ENCODE assay signal across 20 cellular contexts in the genomic region with DNA sequence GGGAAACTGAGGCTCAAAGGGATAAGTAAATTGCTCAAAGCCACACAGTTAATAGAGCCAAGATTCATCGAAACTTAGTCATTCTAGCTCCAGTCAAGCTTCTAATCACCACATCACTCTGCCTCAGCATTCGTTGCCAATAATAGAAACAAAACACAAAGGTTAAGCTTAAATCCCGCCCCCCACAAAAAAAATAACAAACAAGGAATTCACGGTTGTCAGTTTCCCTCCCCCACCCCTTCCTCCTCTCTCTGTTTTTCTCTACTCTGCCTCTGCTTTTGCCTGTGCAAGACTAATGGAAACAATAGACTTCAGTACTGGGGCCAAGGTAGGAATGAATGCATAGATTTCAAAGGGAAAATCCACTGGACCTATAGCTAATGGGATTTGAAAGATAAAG.
A peak's percentile ranks its signal among the peaks of the same experiment; 100 is the strongest.
DNase-seq lines count a peak whose midpoint lies in the region; ATAC-seq and TF ChIP-seq lines count a peak whose summit lies in the region.
"Had no signal": no experiment of that assay in that cellular context is flagged by ENCODE, and none has a peak within 500 bp of the region (broad histone marks: within the 10 kb centered on the region; RNA-seq: fewer than 3 reads in every experiment).

No MANE protein-coding gene starts in this region.

- no peaks in the 10 kb centered on the region for H3K9me3 ChIP-seq in mammary epithelial cell (replicated peaks; ENCODE audit: insufficient read depth, low read length)
- H3K9me3 ChIP-seq: colonic mucosa, vagina had no signal

- H3K27ac Mint-ChIP-seq in MCF 10A (ENCODE audit: low read depth, unreplicated experiment) (no peak overlapping the region), immature natural killer cell (no peak overlapping the region)
- H3K27ac Mint-ChIP-seq: CD4-positive, alpha-beta T cell; naive B cell had no signal

- no peaks in the 10 kb centered on the region for H3K27me3 ChIP-seq in mammary epithelial cell (ENCODE audit: insufficient read depth, low read length)
- H3K27me3 ChIP-seq: colonic mucosa, stomach, vagina had no signal

- H3K4me3 Mint-ChIP-seq in MCF 10A (ENCODE audit: unreplicated experiment) = no peak overlapping the region
- H3K4me3 Mint-ChIP-seq in immature natural killer cell = no peak overlapping the region
- H3K4me3 Mint-ChIP-seq: CD4-positive, alpha-beta T cell; naive B cell had no signal

- H3K36me3 Mint-ChIP-seq in MCF 10A (ENCODE audit: insufficient read depth, unreplicated experiment) (no peaks in the 10 kb centered on the region), immature natural killer cell (no peaks in the 10 kb centered on the region)

- H3K4me2 ChIP-seq in mammary epithelial cell (ENCODE audit: insufficient read depth, low read depth, low read length) = no peak overlapping the region

- intact Hi-C loops in MCF 10A (cut with micrococcal nuclease) = no loop called here
- intact Hi-C loops in mammary epithelial cell (cut with micrococcal nuclease) = no loop called here
- intact Hi-C loops in left cardiac atrium (cut with DNase I) = no loop called here

- H3K79me2 ChIP-seq in mammary epithelial cell (ENCODE audit: insufficient read depth, low read length) = no peaks in the 10 kb centered on the region

- no TSS peak for BruUV-seq in MCF 10A (replicated peaks; lab: Mats Ljungman, UMichigan)
- BruUV-seq in mammary epithelial cell (replicated peaks; lab: Mats Ljungman, UMichigan) = no TSS peak

- no peak overlapping the region for H3K9ac ChIP-seq in mammary epithelial cell (ENCODE audit: insufficient read depth, low read length)

- POLR2A ChIA-PET in MCF 10A (lab: Yijun Ruan, JAX) = interaction anchor here (0.6 to 1.3 kb wide), 2 partner anchors 22 to 655 kb away, joined by 3 read pairs; no protein-coding TSS in a partner anchor
- POLR2A ChIA-PET in RWPE1 (lab: Yijun Ruan, JAX; ENCODE audit: low non-redundant PET) = no interaction called here

- in situ Hi-C loops in mammary epithelial cell (cut with MboI; ENCODE audit: low sequenced_read_pairs in 2 of 2) = no loop called here

- DNase-seq in MCF 10A (ENCODE audit: unreplicated experiment) (peak; percentile 30), mammary epithelial cell (no peak), RPMI8226 (peak; percentile 38), glomerular visceral epithelial cell (ENCODE audit: extremely low spot score) (peak; percentile 9), RWPE1 (ENCODE audit: low spot score) (no peak), left cardiac atrium (no peak), immature natural killer cell (no peak)
- DNase-seq: anterior cingulate cortex; CD4-positive, alpha-beta T cell; colonic mucosa; GF-D8; KG1; naive B cell; NCI-H526 treated with DMSO at 0.1 percent for 48 hours; OCI-M1; SW 1271 had no signal

- H3K27me3 Mint-ChIP-seq in MCF 10A (ENCODE audit: insufficient read depth, unreplicated experiment) = peaks cover 11% of the 10 kb centered on the region
- H3K27me3 Mint-ChIP-seq in immature natural killer cell (ENCODE audit: low read depth in 3 of 3) = peaks cover 4 to 23% (median 9%) of the 10 kb centered on the region in 3 donors

- H3K4me1 Mint-ChIP-seq in MCF 10A (ENCODE audit: insufficient read depth, unreplicated experiment) = peaks cover 6% of the 10 kb centered on the region
- no peaks in the 10 kb centered on the region for H3K4me1 Mint-ChIP-seq in immature natural killer cell

- H3K4me1 ChIP-seq in mammary epithelial cell (ENCODE audit: insufficient read depth, low read length) = no peaks in the 10 kb centered on the region
- H3K4me1 ChIP-seq in urinary bladder (ENCODE audit: insufficient read depth) = no peaks in the 10 kb centered on the region
- H3K4me1 ChIP-seq: colonic mucosa, vagina had no signal

- no peak overlapping the region for H3K4me3 ChIP-seq in mammary epithelial cell (replicated peaks in 1 of 3; ENCODE audit: insufficient read depth in 1 of 3, low read depth in 2 of 3, low read length in 3 of 3)
- H3K4me3 ChIP-seq in urinary bladder (ENCODE audit: low read depth, low read length) = no peak overlapping the region
- H3K4me3 ChIP-seq: colonic mucosa, heart right ventricle, stomach, vagina had no signal

- dilution Hi-C loops in mammary epithelial cell (cut with HindIII; ENCODE audit: low sequenced_read_pairs) = no loop called here

- peaks cover 8% of the 10 kb centered on the region for H3K9me3 Mint-ChIP-seq in MCF 10A (ENCODE audit: unreplicated experiment)
- peaks cover 0 to 2% (median 0%) of the 10 kb centered on the region in 6 donors for H3K9me3 Mint-ChIP-seq in immature natural killer cell

- H4K20me1 ChIP-seq in mammary epithelial cell (ENCODE audit: insufficient read depth, low read length) = no peaks in the 10 kb centered on the region

- ATAC-seq in left cardiac atrium = no peak

- TF ChIP-seq CTCF in MCF 10A (IDR thresholded peaks at IDR 0.05; ENCODE audit: unreplicated experiment) (no peak), mammary epithelial cell (conservative IDR thresholded peaks at IDR 0.05 in 1 of 2, IDR thresholded peaks at IDR 0.05 in 1 of 2; ENCODE audit: extremely low read depth in 1 of 2, insufficient read depth in 1 of 2, low read depth in 1 of 2, low read length in 2 of 2) (no peak), RWPE1 (conservative IDR thresholded peaks at IDR 0.05; ENCODE audit: low read depth) (no peak)

- 22% methylated on average over 3 of the region's 4 CpGs for WGBS in mammary epithelial cell (ENCODE audit: low coverage, missing lambda C conversion rate)
- WGBS in urinary bladder = 30% methylated on average over 4 of the region's 4 CpGs

- H2AFZ ChIP-seq in mammary epithelial cell (ENCODE audit: low read depth, low read length) = no peak overlapping the region

- H3K36me3 ChIP-seq in mammary epithelial cell (ENCODE audit: insufficient read depth, low read length) (no peaks in the 10 kb centered on the region), urinary bladder (ENCODE audit: insufficient read depth) (no peaks in the 10 kb centered on the region)
- H3K36me3 ChIP-seq: colonic mucosa, heart right ventricle, stomach, vagina had no signal

- no peak overlapping the region for H3K27ac ChIP-seq in mammary epithelial cell (ENCODE audit: insufficient read depth, low read depth, low read length)
- H3K27ac ChIP-seq in urinary bladder (ENCODE audit: low read depth) = peak overlapping the region; percentile 23
- H3K27ac ChIP-seq in RWPE1 = no peak overlapping the region
- H3K27ac ChIP-seq: colonic mucosa, stomach, vagina had no signal

- CTCF ChIA-PET in MCF 10A (lab: Yijun Ruan, JAX) = interaction anchor here (0.6 to 0.7 kb wide), 4 partner anchors 71 to 1493 kb away, joined by 3 to 4 read pairs (median 3); no protein-coding TSS in a partner anchor
- CTCF ChIA-PET in mammary epithelial cell (lab: Charles Lee; ENCODE audit: low non-redundant PET) = no interaction called here
- CTCF ChIA-PET in RWPE1 (lab: Yijun Ruan, JAX) = no interaction called here

Comparison
In these comparisons a context has a peak if more than half of its experiments do, and no peak if none do; other contexts are left out.
1. DNase-seq: peak in MCF 10A (single experiment), RPMI8226 (single experiment) and glomerular visceral epithelial cell (single experiment); none in mammary epithelial cell (single experiment), RWPE1 (single experiment), left cardiac atrium (single experiment) and immature natural killer cell (0 of 3).